ENCODE assay signal across 1 cellular context in the genomic region with DNA sequence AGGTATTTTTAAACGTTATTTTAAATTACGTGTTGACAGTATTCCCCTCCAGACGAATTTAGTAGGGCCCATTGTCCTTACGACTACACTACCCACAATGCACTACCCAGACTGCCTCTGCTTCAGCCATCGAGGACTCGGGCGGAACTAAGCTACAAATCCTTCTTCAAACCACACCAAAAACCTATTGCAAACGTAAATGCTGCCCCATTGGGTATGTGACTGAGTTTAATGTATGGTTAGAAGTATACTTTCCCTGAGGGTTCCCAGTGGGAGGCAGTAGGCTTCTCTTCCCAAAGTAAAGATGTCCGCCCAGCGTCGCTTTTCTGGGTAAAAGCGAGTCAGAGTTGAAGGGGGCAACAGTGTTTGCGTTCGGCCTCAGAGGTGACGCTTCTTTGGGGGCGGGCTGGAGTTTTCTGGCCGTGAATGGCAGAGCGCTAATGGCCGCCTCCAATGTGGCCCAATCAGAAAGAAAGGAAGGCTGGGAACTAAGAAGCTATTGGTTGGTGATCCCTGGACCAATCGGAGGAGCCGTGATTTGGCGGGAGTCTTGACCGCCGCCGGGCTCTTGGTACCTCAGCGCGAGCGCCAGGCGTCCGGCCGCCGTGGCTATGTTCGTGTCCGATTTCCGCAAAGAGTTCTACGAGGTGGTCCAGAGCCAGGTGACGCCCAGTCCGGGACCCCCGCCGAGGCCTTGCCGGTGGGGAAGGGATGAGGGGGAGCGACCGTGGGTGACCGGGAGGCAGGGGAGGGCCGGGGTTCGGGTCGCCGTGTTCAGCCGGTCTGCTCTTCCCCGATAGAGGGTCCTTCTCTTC.
TF ChIP-seq lines count a peak whose summit lies in the region.

Gene CDC45 (plus strand): TSS at position 563 of the 815 bp plus-strand sequence. CDS start 49 bp downstream, at position 612.

TF ChIP-seq in K562, 482 proteins besides CTCF, POLR2A, EP300 and RAD21 (continued from another document and continues in another):
- TF ChIP-seq MXD1 (CRISPR knock-in tag; IDR thresholded peaks at IDR 0.05; ENCODE audit: borderline replicate concordance, poor library complexity, severe bottlenecking) (peak; percentile 90), ZEB2 (IDR thresholded peaks at IDR 0.05) (no peak), MEF2D (tag; conservative IDR thresholded peaks at IDR 0.05; ENCODE audit: low read depth) (no peak), KLF10 (CRISPR knock-in tag; IDR thresholded peaks at IDR 0.05) (no peak), MTA1 (IDR thresholded peaks at IDR 0.05; ENCODE audit: borderline replicate concordance) (no peak), DMBX1 (CRISPR knock-in tag; IDR thresholded peaks at IDR 0.05; ENCODE audit: borderline replicate concordance) (peak; percentile 99), STAT5A (IDR thresholded peaks at IDR 0.05; ENCODE audit: borderline replicate concordance, low read length) (no peak), TCF7L2 (IDR thresholded peaks at IDR 0.05; ENCODE audit: low read depth, low read length) (no peak), ZNF408 (CRISPR knock-in tag; IDR thresholded peaks at IDR 0.05; ENCODE audit: low read depth) (no peak), ILF3 (IDR thresholded peaks at IDR 0.05; ENCODE audit: borderline replicate concordance) (no peak), NBN (IDR thresholded peaks at IDR 0.05; ENCODE audit: low read depth) (no peak), FOXJ3 (CRISPR knock-in tag; IDR thresholded peaks at IDR 0.05) (no peak), TBL1XR1 (IDR thresholded peaks at IDR 0.05; ENCODE audit: low read length in 2 of 2) (peak; percentile 46 to 56), COPS2 (conservative IDR thresholded peaks at IDR 0.05) (no peak), ZNF12 (CRISPR knock-in tag; IDR thresholded peaks at IDR 0.05) (no peak), MLLT1 (IDR thresholded peaks at IDR 0.05) (no peak), HCFC1 (IDR thresholded peaks at IDR 0.05; ENCODE audit: low read depth, low read length) (peak; percentile 90), TRIM28 (IDR thresholded peaks at IDR 0.05) (no peak), MEF2A (IDR thresholded peaks at IDR 0.05; ENCODE audit: control insufficient read depth, low read depth, low read length) (no peak), KLF16 (IDR thresholded peaks at IDR 0.05) (no peak), NKRF (IDR thresholded peaks at IDR 0.05; ENCODE audit: borderline replicate concordance) (no peak), ZFP1 (CRISPR knock-in tag; IDR thresholded peaks at IDR 0.05) (no peak; the same call in 1 of the 2 replicates), IRF9 (tag; IDR thresholded peaks at IDR 0.05) (peak; percentile 87), XRCC4 (IDR thresholded peaks at IDR 0.05; ENCODE audit: extremely low read depth, insufficient read depth, insufficient read length) (no peak), PRMT5 (CRISPR knock-in tag; IDR thresholded peaks at IDR 0.05) (no peak), RBFOX2 (IDR thresholded peaks at IDR 0.05; ENCODE audit: low read depth, low read length) (peak; percentile 97), NR4A1 (CRISPR knock-in tag; IDR thresholded peaks at IDR 0.05) (peak; percentile 97), NR4A1 (tag; IDR thresholded peaks at IDR 0.05) (peak; percentile 98), PURB (CRISPR knock-in tag; IDR thresholded peaks at IDR 0.05; ENCODE audit: low read depth) (no peak), ELK3 (CRISPR knock-in tag; IDR thresholded peaks at IDR 0.05) (peak; percentile 88; the same call in 1 of the 2 replicates), RCOR1 (IDR thresholded peaks at IDR 0.05; ENCODE audit: borderline replicate concordance in 1 of 2, low read depth in 2 of 2, low read length in 2 of 2) (peak; percentile 67 to 88), SREBF1 (IDR thresholded peaks at IDR 0.05; ENCODE audit: borderline replicate concordance, low read depth, low read length) (no peak), KLF6 (CRISPR knock-in tag; IDR thresholded peaks at IDR 0.05; ENCODE audit: borderline replicate concordance) (peak; percentile 95; the same call in 1 of the 2 replicates), MYNN (IDR thresholded peaks at IDR 0.05) (no peak), MYNN (CRISPR knock-in tag; IDR thresholded peaks at IDR 0.05) (no peak), ZNF354B (CRISPR knock-in tag; IDR thresholded peaks at IDR 0.05) (peak; percentile 87), RBM14 (IDR thresholded peaks at IDR 0.05; ENCODE audit: borderline replicate concordance, insufficient read depth, low read depth, low read length) (0 out of 2 replicates have a peak, but pooled peaks have one; percentile 96), MIER1 (IDR thresholded peaks at IDR 0.05; ENCODE audit: low read depth) (no peak), TFAP4 (CRISPR knock-in tag; IDR thresholded peaks at IDR 0.05; ENCODE audit: borderline replicate concordance) (no peak), UBTF (IDR thresholded peaks at IDR 0.05; ENCODE audit: borderline replicate concordance in 1 of 2, low read depth in 2 of 2, low read length in 2 of 2) (no peak), CSDE1 (IDR thresholded peaks at IDR 0.05) (no peak), ZNF384 (IDR thresholded peaks at IDR 0.05; ENCODE audit: low read depth, low read length) (no peak; the same call in 1 of the 2 replicates), GABPB1 (CRISPR knock-in tag; IDR thresholded peaks at IDR 0.05) (no peak), U2AF2 (optimal IDR thresholded peaks at IDR 0.05; ENCODE audit: low read depth, low read length) (no peak), SUPT5H (IDR thresholded peaks at IDR 0.05) (no peak)
- TF ChIP-seq, protein P1, sequence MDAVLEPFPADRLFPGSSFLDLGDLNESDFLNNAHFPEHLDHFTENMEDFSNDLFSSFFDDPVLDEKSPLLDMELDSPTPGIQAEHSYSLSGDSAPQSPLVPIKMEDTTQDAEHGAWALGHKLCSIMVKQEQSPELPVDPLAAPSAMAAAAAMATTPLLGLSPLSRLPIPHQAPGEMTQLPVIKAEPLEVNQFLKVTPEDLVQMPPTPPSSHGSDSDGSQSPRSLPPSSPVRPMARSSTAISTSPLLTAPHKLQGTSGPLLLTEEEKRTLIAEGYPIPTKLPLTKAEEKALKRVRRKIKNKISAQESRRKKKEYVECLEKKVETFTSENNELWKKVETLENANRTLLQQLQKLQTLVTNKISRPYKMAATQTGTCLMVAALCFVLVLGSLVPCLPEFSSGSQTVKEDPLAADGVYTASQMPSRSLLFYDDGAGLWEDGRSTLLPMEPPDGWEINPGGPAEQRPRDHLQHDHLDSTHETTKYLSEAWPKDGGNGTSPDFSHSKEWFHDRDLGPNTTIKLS (IDR thresholded peaks at IDR 0.05; ENCODE audit: borderline replicate concordance, low read depth): no peak
- TF ChIP-seq, protein P2, sequence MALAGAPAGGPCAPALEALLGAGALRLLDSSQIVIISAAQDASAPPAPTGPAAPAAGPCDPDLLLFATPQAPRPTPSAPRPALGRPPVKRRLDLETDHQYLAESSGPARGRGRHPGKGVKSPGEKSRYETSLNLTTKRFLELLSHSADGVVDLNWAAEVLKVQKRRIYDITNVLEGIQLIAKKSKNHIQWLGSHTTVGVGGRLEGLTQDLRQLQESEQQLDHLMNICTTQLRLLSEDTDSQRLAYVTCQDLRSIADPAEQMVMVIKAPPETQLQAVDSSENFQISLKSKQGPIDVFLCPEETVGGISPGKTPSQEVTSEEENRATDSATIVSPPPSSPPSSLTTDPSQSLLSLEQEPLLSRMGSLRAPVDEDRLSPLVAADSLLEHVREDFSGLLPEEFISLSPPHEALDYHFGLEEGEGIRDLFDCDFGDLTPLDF (CRISPR knock-in tag; IDR thresholded peaks at IDR 0.05): peak; percentile 99
- TF ChIP-seq, protein P3, sequence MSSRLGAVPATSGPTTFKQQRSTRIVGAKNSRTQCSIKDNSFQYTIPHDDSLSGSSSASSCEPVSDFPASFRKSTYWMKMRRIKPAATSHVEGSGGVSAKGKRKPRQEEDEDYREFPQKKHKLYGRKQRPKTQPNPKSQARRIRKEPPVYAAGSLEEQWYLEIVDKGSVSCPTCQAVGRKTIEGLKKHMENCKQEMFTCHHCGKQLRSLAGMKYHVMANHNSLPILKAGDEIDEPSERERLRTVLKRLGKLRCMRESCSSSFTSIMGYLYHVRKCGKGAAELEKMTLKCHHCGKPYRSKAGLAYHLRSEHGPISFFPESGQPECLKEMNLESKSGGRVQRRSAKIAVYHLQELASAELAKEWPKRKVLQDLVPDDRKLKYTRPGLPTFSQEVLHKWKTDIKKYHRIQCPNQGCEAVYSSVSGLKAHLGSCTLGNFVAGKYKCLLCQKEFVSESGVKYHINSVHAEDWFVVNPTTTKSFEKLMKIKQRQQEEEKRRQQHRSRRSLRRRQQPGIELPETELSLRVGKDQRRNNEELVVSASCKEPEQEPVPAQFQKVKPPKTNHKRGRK (tag; IDR thresholded peaks at IDR 0.05): no peak
- TF ChIP-seq, protein P4, sequence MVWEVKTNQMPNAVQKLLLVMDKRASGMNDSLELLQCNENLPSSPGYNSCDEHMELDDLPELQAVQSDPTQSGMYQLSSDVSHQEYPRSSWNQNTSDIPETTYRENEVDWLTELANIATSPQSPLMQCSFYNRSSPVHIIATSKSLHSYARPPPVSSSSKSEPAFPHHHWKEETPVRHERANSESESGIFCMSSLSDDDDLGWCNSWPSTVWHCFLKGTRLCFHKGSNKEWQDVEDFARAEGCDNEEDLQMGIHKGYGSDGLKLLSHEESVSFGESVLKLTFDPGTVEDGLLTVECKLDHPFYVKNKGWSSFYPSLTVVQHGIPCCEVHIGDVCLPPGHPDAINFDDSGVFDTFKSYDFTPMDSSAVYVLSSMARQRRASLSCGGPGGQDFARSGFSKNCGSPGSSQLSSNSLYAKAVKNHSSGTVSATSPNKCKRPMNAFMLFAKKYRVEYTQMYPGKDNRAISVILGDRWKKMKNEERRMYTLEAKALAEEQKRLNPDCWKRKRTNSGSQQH (CRISPR knock-in tag; IDR thresholded peaks at IDR 0.05): peak; percentile 98
